ENCODE assay signal across 34 cellular contexts in the genomic region with DNA sequence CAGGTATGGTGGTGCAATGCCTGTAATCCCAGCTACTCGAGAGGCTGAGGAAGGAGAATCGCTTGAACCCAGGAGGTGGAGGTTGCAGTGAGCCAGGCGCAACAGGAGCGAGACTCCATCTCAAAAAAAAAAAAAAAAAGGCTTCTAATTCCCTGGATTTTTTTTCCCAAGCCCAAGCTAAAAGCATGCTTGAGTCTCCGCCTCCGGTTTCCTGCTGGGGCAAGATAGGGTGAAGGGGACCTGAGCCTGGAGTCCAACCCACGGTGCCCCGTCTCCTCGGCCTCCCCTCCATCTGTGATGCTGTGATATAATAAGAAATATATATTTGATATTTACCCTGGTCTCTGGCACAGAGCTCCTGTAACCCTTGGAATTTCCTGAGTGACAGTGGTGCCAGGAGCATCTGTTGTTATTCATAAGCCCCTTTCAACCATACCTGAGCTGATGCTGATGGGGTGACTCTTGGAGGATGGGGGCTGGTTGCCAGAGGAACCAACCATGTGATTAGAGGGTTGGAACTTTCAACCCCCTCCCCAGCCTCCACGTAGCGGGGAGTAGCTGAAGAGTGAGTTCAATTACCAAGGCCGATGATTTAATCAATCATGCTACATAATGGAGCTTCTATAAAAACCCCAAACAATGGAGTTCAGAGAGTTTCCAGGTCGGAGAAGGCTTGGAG. TPM values are rescaled to one million over a fixed set of nuclear protein-coding genes. Genes with fewer than 3 reads are reported as not detected.
"Had no signal": no experiment of that assay in that cellular context is flagged by ENCODE, and none has a peak within 500 bp of the region (broad histone marks: within the 10 kb centered on the region; RNA-seq: fewer than 3 reads in every experiment).

No MANE protein-coding gene starts in this region.

- H3K36me3 Mint-ChIP-seq: immature natural killer cell; naive B cell; natural killer cell; stimulated activated memory B cell treated with anti-CD40 and anti-IgM and Interleukin-4, amounts not matched to agents 10 μg/mL and 1 μg/mL and 100 μg/mL, for 72 hours had no signal

- H3K27ac Mint-ChIP-seq: naive B cell; natural killer cell; nephron progenitor cell; progenitor cell of endocrine pancreas; stimulated activated memory B cell treated with anti-CD40 and anti-IgM and Interleukin-4, amounts not matched to agents 10 μg/mL and 1 μg/mL and 100 μg/mL, for 72 hours had no signal

- H3K4me1 Mint-ChIP-seq: immature natural killer cell; nephron progenitor cell; stimulated activated naive CD8-positive, alpha-beta T cell treated with anti-CD3 and anti-CD28 coated beads, Interleukin-15, amount 100 ng/mL, for 72 hours had no signal

- H3K4me2 ChIP-seq: smooth muscle cell had no signal

- DNase-seq: immature natural killer cell; left colon; left lung; lower lobe of right lung; mammary epithelial cell; mesenchymal stem cell; naive B cell; natural killer cell; nephron progenitor cell; ovary; right lobe of liver; stimulated activated CD4-positive, alpha-beta T cell treated with anti-CD3 and anti-CD28 coated beads, Interleukin-1b, Interleukin-23, amount 100 ng/mL, for 48 hours; stimulated activated CD4-positive, alpha-beta T cell treated with anti-CD3 and anti-CD28 coated beads, Interleukin-2, amount 100 ng/mL, for 48 hours; stimulated activated CD4-positive, alpha-beta T cell treated with anti-CD3 and anti-CD28 coated beads, Interleukin-4, amount 100 ng/mL, for 4 hours; stimulated activated CD8-positive, alpha-beta memory T cell treated with anti-CD3 and anti-CD28 coated beads, Interleukin-4, amount 100 ng/mL, for 48 hours; stimulated activated naive CD4-positive, alpha-beta T cell treated with Interleukin-2 at 50 U/mL for 16 hours; stimulated activated naive CD8-positive, alpha-beta T cell treated with anti-CD3 and anti-CD28 coated beads, Interleukin-15, amount 100 ng/mL, for 72 hours; testis; thyroid gland; transverse colon; upper lobe of left lung had no signal

- H3K4me3 Mint-ChIP-seq: immature natural killer cell; natural killer cell; nephron progenitor cell; stimulated activated memory B cell treated with anti-CD40 and anti-IgM and Interleukin-4, amounts not matched to agents 10 μg/mL and 1 μg/mL and 100 μg/mL, for 72 hours; stimulated activated naive CD8-positive, alpha-beta T cell treated with anti-CD3 and anti-CD28 coated beads, Interleukin-15, amount 100 ng/mL, for 72 hours had no signal

- H3K9me3 Mint-ChIP-seq: immature natural killer cell; naive B cell; natural killer cell; nephron progenitor cell; stimulated activated memory B cell treated with anti-CD40 and anti-IgM and Interleukin-4, amounts not matched to agents 10 μg/mL and 1 μg/mL and 100 μg/mL, for 72 hours; stimulated activated naive CD8-positive, alpha-beta T cell treated with anti-CD3 and anti-CD28 coated beads, Interleukin-15, amount 100 ng/mL, for 72 hours had no signal

- H3K36me3 ChIP-seq: left lung, lower lobe of right lung, ovary, right atrium auricular region, right lobe of liver, thyroid gland, transverse colon, upper lobe of left lung, vagina had no signal

- H3K9me3 ChIP-seq: left lung, lower lobe of right lung, ovary, right atrium auricular region, right lobe of liver, testis, thyroid gland, transverse colon, upper lobe of left lung, vagina had no signal

- H3K27me3 Mint-ChIP-seq: stimulated activated naive CD8-positive, alpha-beta T cell treated with anti-CD3 and anti-CD28 coated beads, Interleukin-15, amount 100 ng/mL, for 72 hours had no signal

- H3K4me3 ChIP-seq: left lung, lower lobe of right lung, ovary, right atrium auricular region, right lobe of liver, smooth muscle cell, testis, thyroid gland, transverse colon, upper lobe of left lung, vagina had no signal

- ATAC-seq: left colon; left lung; lower lobe of right lung; natural killer cell; right lobe of liver; stimulated activated memory B cell treated with anti-CD40 and anti-IgM and Interleukin-4, amounts not matched to agents 10 μg/mL and 1 μg/mL and 100 μg/mL, for 72 hours; stimulated activated naive CD8-positive, alpha-beta T cell treated with anti-CD3 and anti-CD28 coated beads, Interleukin-15, amount 100 ng/mL, for 72 hours had no signal

- H3K27ac ChIP-seq: left lung, lower lobe of right lung, ovary, right atrium auricular region, right lobe of liver, testis, thyroid gland, transverse colon, upper lobe of left lung, vagina had no signal

- H3K27me3 ChIP-seq: left lung, ovary, right atrium auricular region, right lobe of liver, testis, thyroid gland, transverse colon, upper lobe of left lung, vagina had no signal

- H3K4me1 ChIP-seq: left lung, lower lobe of right lung, right atrium auricular region, right lobe of liver, testis, thyroid gland, transverse colon, upper lobe of left lung, vagina had no signal

- FAIRE-seq: islet of Langerhans, kidney had no signal

RNA-seq across cellular contexts. Expression of gene TNK1, which starts 12.8 kb away (rescaled TPM):
- total RNA-seq: skeletal muscle tissue had no signal

RNA-seq across cellular contexts. Expression of gene TMEM95, which starts 13.1 kb away (rescaled TPM):
- total RNA-seq: kidney, left colon, left lung, liver, lower lobe of right lung, mammary epithelial cell, natural killer cell, omental fat pad, ovary, progenitor cell of endocrine pancreas, pulmonary artery endothelial cell, renal cortical epithelial cell, right atrium auricular region, right lobe of liver, skeletal muscle tissue, smooth muscle cell, thyroid gland, transverse colon, urinary bladder, vagina had no signal
- polyA plus RNA-seq: immature natural killer cell, liver, mammary epithelial cell, ovary, smooth muscle cell, urinary bladder had no signal
